Comparison of ENCODE assay signal across 21 cellular contexts in the genomic region with DNA sequence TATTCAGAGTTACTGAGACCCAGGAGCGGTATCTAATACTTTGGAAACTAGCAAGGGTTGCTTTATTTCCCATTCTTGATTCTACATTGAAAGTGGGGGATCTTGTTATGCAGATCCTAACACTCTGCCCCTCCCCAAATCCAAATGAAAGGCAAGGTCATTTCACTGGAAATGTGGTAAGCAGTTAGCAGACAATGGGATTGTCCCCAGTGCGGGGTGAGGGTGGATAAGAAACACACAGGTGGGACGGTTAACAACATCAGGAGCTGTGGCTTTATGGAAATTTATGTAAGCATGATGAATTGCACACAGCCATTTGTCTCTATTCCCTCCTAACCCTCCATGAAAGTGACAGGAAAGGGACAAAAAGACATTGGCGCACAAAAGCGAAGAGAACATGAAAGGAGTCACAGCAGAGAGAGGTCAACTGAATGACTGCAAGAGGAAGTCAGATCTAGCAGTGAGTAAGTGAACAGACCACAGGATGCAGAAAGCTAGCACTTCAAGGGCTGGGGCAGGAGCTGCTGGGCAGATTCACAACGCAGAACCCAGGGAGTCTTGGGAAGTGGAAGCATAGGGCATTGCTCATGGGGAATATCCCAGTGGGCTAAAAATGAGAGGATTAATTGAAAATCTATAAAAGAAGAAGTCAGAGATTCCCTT.
DNase-seq lines count a peak whose midpoint lies in the region; ATAC-seq, FAIRE-seq and TF ChIP-seq lines count a peak whose summit lies in the region.
"Had no signal": no experiment of that assay in that cellular context is flagged by ENCODE, and none has a peak within 500 bp of the region (broad histone marks: within the 10 kb centered on the region; RNA-seq: fewer than 3 reads in every experiment).

No MANE protein-coding gene starts in this region.

- H3K4me1 Mint-ChIP-seq in activated CD4-positive, alpha-beta T cell treated with anti-CD3 and anti-CD28 coated beads, Interleukin-2, amount 10 ng/mL, durations not matched to agents 24 days and 14 days: peaks cover 23% of the 10 kb centered on the region
- peaks cover 0 to 30% (median 0%) of the 10 kb centered on the region in 7 donors for H3K4me1 Mint-ChIP-seq in naive thymus-derived CD4-positive, alpha-beta T cell
- H3K4me1 Mint-ChIP-seq: stimulated activated memory B cell treated with anti-CD40 and anti-IgM and Interleukin-4, amounts not matched to agents 10 μg/mL and 1 μg/mL and 100 μg/mL, for 72 hours had no signal

- H3K9me3 ChIP-seq in GM12878 (replicated peaks; ENCODE audit: control insufficient read depth, insufficient read depth, low read length): peaks cover 1% of the 10 kb centered on the region; the same call in 2 of the 3 replicates
- no peaks in the 10 kb centered on the region for H3K9me3 ChIP-seq in naive thymus-derived CD4-positive, alpha-beta T cell (ENCODE audit: control insufficient read depth in 2 of 3, low read length in 3 of 3)
- H3K9me3 ChIP-seq: ascending aorta, gastrocnemius medialis, uterus had no signal

- FAIRE-seq in GM12878 (lab: Jason Lieb, UNC): peak; percentile 38
- FAIRE-seq: A204.1 had no signal

- BruUV-seq in GM12878 (replicated peaks; lab: Mats Ljungman, UMichigan): no TSS peak

- no peak for TF ChIP-seq EP300 in GM12878 (IDR thresholded peaks at IDR 0.05; ENCODE audit: borderline replicate concordance in 1 of 2, control insufficient read depth in 1 of 2, low read depth in 2 of 2, low read length in 2 of 2)

- SMC1A ChIA-PET in GM12878 (lab: Charles Lee; ENCODE audit: uncharacterized antibody, unreplicated experiment): no interaction called here

- no peak for ATAC-seq in GM12878
- ATAC-seq in naive thymus-derived CD4-positive, alpha-beta T cell: peak; percentile 57
- no peak for ATAC-seq in GM21737 (IDR thresholded peaks at IDR 0.05; ENCODE audit: unreplicated experiment)
- ATAC-seq in GM21390 (IDR thresholded peaks at IDR 0.05; ENCODE audit: unreplicated experiment): no peak
- ATAC-seq: gastrocnemius medialis; stimulated activated memory B cell treated with anti-CD40 and anti-IgM and Interleukin-4, amounts not matched to agents 10 μg/mL and 1 μg/mL and 100 μg/mL, for 72 hours had no signal

- H4K20me1 ChIP-seq in GM12878 (ENCODE audit: control insufficient read depth, insufficient read depth): no peaks in the 10 kb centered on the region

- no peak overlapping the region for H3K9ac ChIP-seq in GM12878 (ENCODE audit: control insufficient read depth, insufficient read depth, low read length)
- H3K9ac ChIP-seq: KMS-11 had no signal

- RAD21 ChIA-PET in GM12878 (lab: Charles Lee; ENCODE audit: unreplicated experiment): no interaction called here

- no peaks in the 10 kb centered on the region for H3K27me3 ChIP-seq in GM12878 (replicated peaks in 1 of 2; ENCODE audit: control insufficient read depth in 2 of 2, insufficient read depth in 2 of 2, low read length in 1 of 2)
- H3K27me3 ChIP-seq in naive thymus-derived CD4-positive, alpha-beta T cell (ENCODE audit: control insufficient read depth in 2 of 2, insufficient read depth in 2 of 2, low read length in 2 of 2): no peaks in the 10 kb centered on the region
- H3K27me3 ChIP-seq: ascending aorta, gastrocnemius medialis, uterus had no signal

- peak; percentile 65 for DNase-seq in activated CD4-positive, alpha-beta T cell treated with anti-CD3 and anti-CD28 coated beads, Interleukin-2, amount 10 ng/mL, durations not matched to agents 24 days and 14 days
- no peak for DNase-seq in activated CD4-positive, alpha-beta T cell treated with anti-CD3 and anti-CD28 coated beads for 48 hours
- DNase-seq in GM12878 (ENCODE audit: low read depth, low spot score) (no peak), NCI-H2196 treated with DMSO at 0.1 percent for 48 hours (lab: John Stamatoyannopoulos, UW; ENCODE audit: unreplicated experiment) (no peak)
- no peak for DNase-seq in naive thymus-derived CD4-positive, alpha-beta T cell
- DNase-seq: activated effector memory CD4-positive, alpha-beta T cell treated with Interleukin-2 at 50 U/mL for 16 hours; cortex of kidney; DMS 273 treated with DMSO at 0.1 percent for 48 hours; gastrocnemius medialis; NCI-H82; uterus; WERI-Rb-1 had no signal

- H3K4me2 ChIP-seq in GM12878 (ENCODE audit: control insufficient read depth, insufficient read depth): no peak overlapping the region
- H3K4me2 ChIP-seq: KMS-11 had no signal

- no peak for TF ChIP-seq POLR2A in GM12878 (IDR thresholded peaks at IDR 0.05; ENCODE audit: low read depth, low read length)

- H3K4me3 ChIP-seq in GM12878: no peak overlapping the region
- H3K4me3 ChIP-seq in naive thymus-derived CD4-positive, alpha-beta T cell (ENCODE audit: low read length): no peak overlapping the region
- H3K4me3 ChIP-seq: ascending aorta, gastrocnemius medialis, uterus had no signal

- POLR2A ChIA-PET in GM12878 (lab: Charles Lee): no interaction called here
- POLR2A ChIA-PET in naive thymus-derived CD4-positive, alpha-beta T cell (lab: Charles Lee): no interaction called here

- in situ Hi-C loops in GM12878 (cut with MboI): no loop called here

- WGBS in GM12878 (ENCODE audit: insufficient coverage, insufficient replicate concordance, low lambda C conversion rate, missing lambda C conversion rate): 20% methylated on average over 6 of the region's 6 CpGs

- no peaks in the 10 kb centered on the region for H3K36me3 ChIP-seq in GM12878 (ENCODE audit: control insufficient read depth in 2 of 2, insufficient read depth in 2 of 2, low read length in 1 of 2)
- H3K36me3 ChIP-seq in naive thymus-derived CD4-positive, alpha-beta T cell (ENCODE audit: control insufficient read depth in 2 of 3, insufficient read depth in 3 of 3, low read length in 3 of 3): no peaks in the 10 kb centered on the region
- H3K36me3 ChIP-seq: ascending aorta, gastrocnemius medialis, uterus, WERI-Rb-1 had no signal

- H2AFZ ChIP-seq in GM12878 (ENCODE audit: control insufficient read depth, low read depth, low read length): no peak overlapping the region

- H3K27ac ChIP-seq in GM12878 (ENCODE audit: control insufficient read depth, insufficient read depth): no peak overlapping the region
- H3K27ac ChIP-seq in naive thymus-derived CD4-positive, alpha-beta T cell (ENCODE audit: low read depth, low read length): no peak overlapping the region
- H3K27ac ChIP-seq in temporal lobe (ENCODE audit: low read depth, low read length): peak overlapping the region; percentile 95
- H3K27ac ChIP-seq: ascending aorta, epithelial cell of prostate, gastrocnemius medialis, KMS-11, uterus, WERI-Rb-1 had no signal

- H3K9me3 Mint-ChIP-seq in activated CD4-positive, alpha-beta T cell treated with anti-CD3 and anti-CD28 coated beads, Interleukin-2, amount 10 ng/mL, durations not matched to agents 24 days and 14 days: peaks cover 5% of the 10 kb centered on the region
- peaks cover 0 to 23% (median 6%) of the 10 kb centered on the region in 11 donors for H3K9me3 Mint-ChIP-seq in naive thymus-derived CD4-positive, alpha-beta T cell

- no peak for TF ChIP-seq CTCF in GM12878 (IDR thresholded peaks at IDR 0.05 in 2 of 3, conservative IDR thresholded peaks at IDR 0.05 in 1 of 3; ENCODE audit: control insufficient read depth in 2 of 3, extremely low read depth in 1 of 3, insufficient read depth in 1 of 3, low read depth in 3 of 3, low read length in 3 of 3)

- H3K4me1 ChIP-seq in GM12878 (ENCODE audit: control insufficient read depth, insufficient read depth, low read length): no peaks in the 10 kb centered on the region
- H3K4me1 ChIP-seq in naive thymus-derived CD4-positive, alpha-beta T cell (ENCODE audit: control insufficient read depth in 2 of 2, insufficient read depth in 2 of 2, low read length in 2 of 2): peaks cover 0 to 6% of the 10 kb centered on the region in 2 donors
- H3K4me1 ChIP-seq: gastrocnemius medialis, uterus had no signal

- no peak overlapping the region for H3K4me3 Mint-ChIP-seq in activated CD4-positive, alpha-beta T cell treated with anti-CD3 and anti-CD28 coated beads, Interleukin-2, amount 10 ng/mL, durations not matched to agents 24 days and 14 days
- H3K4me3 Mint-ChIP-seq in naive thymus-derived CD4-positive, alpha-beta T cell: no peak overlapping the region
- H3K4me3 Mint-ChIP-seq: CD14-positive monocyte; stimulated activated memory B cell treated with anti-CD40 and anti-IgM and Interleukin-4, amounts not matched to agents 10 μg/mL and 1 μg/mL and 100 μg/mL, for 72 hours had no signal

- H3K27ac Mint-ChIP-seq in activated CD4-positive, alpha-beta T cell treated with anti-CD3 and anti-CD28 coated beads, Interleukin-2, amount 10 ng/mL, durations not matched to agents 24 days and 14 days: no peak overlapping the region
- no peak overlapping the region for H3K27ac Mint-ChIP-seq in naive thymus-derived CD4-positive, alpha-beta T cell
- H3K27ac Mint-ChIP-seq: stimulated activated memory B cell treated with anti-CD40 and anti-IgM and Interleukin-4, amounts not matched to agents 10 μg/mL and 1 μg/mL and 100 μg/mL, for 72 hours had no signal

- no peaks in the 10 kb centered on the region for H3K36me3 Mint-ChIP-seq in activated CD4-positive, alpha-beta T cell treated with anti-CD3 and anti-CD28 coated beads, Interleukin-2, amount 10 ng/mL, durations not matched to agents 24 days and 14 days (ENCODE audit: low read depth)
- peaks cover 0 to 8% (median 0%) of the 10 kb centered on the region in 5 donors for H3K36me3 Mint-ChIP-seq in naive thymus-derived CD4-positive, alpha-beta T cell
- H3K36me3 Mint-ChIP-seq: CD14-positive monocyte; stimulated activated memory B cell treated with anti-CD40 and anti-IgM and Interleukin-4, amounts not matched to agents 10 μg/mL and 1 μg/mL and 100 μg/mL, for 72 hours had no signal

- CTCF ChIA-PET in GM12878 (lab: Yijun Ruan, JAX): no interaction called here
- CTCF ChIA-PET in naive thymus-derived CD4-positive, alpha-beta T cell (lab: Charles Lee): no interaction called here

- no peak for TF ChIP-seq RAD21 in GM12878 (IDR thresholded peaks at IDR 0.05; ENCODE audit: insufficient read depth, low read depth, low read length)

- peaks cover 12% of the 10 kb centered on the region for H3K27me3 Mint-ChIP-seq in activated CD4-positive, alpha-beta T cell treated with anti-CD3 and anti-CD28 coated beads, Interleukin-2, amount 10 ng/mL, durations not matched to agents 24 days and 14 days
- H3K27me3 Mint-ChIP-seq in naive thymus-derived CD4-positive, alpha-beta T cell: peaks cover 17 to 26% (median 21%) of the 10 kb centered on the region in 5 donors

- H3K79me2 ChIP-seq in GM12878 (ENCODE audit: control insufficient read depth, insufficient read depth, low read length): no peaks in the 10 kb centered on the region

- intact Hi-C loops in activated CD4-positive, alpha-beta T cell treated with anti-CD3 and anti-CD28 coated beads, Interleukin-2, amount 10 ng/mL, durations not matched to agents 24 days and 14 days (cut with micrococcal nuclease): no loop called here
- intact Hi-C loops in GM12878 (cut with micrococcal nuclease; ENCODE audit: unreplicated experiment): no loop called here
- intact Hi-C loops in naive thymus-derived CD4-positive, alpha-beta T cell (cut with micrococcal nuclease): no loop called here
